ENCODE assay signal across 8 cellular contexts in the genomic region with DNA sequence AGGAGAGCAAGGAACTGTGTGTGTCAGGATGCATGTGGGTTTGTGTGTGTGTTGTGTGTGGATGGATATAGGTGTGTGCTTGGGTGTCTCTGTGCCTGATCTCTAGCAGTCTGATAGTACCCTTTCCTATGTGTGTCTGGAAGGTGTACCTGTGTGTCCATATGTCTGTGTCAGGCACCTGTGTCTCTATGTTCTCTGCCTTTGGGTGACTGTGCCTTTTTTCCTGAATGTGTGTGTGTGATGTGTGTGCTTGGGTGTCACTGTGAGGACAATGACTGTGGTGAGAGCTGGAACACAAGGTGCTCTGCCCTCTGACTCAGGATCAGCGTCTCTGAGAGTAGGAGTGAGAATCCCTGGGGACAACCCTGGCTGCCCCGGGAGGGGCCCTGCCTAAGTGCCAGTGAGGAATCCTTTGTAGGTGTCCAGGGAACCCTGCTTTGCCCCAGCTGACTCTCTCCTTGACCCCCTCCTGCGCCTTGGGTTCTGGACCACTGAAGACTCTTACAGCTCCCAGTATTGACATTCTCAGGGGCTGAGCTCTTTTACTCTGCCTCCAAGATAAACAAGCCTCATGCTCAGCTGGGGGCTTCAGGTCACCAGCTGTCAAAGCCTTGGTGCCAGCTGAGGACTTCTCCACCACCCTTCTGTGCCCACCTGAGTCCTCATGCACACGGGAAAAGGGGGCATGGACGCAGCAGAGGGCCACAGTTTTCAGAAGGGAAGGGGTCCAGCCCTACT. TPM values are rescaled to one million over a fixed set of nuclear protein-coding genes. Genes with fewer than 3 reads are reported as not detected.
A peak's percentile ranks its signal among the peaks of the same experiment; 100 is the strongest.
DNase-seq lines count a peak whose midpoint lies in the region; ATAC-seq and TF ChIP-seq lines count a peak whose summit lies in the region.

No MANE protein-coding gene starts in this region.

- H3K4me1 ChIP-seq in HUES6 (ENCODE audit: control insufficient read depth, insufficient read depth, low read length) = peaks cover 36% of the 10 kb centered on the region
- peaks cover 53% of the 10 kb centered on the region for H3K4me1 ChIP-seq in mammary epithelial cell (ENCODE audit: insufficient read depth, low read length)

- H3K9me3 Mint-ChIP-seq in CD4-positive, alpha-beta T cell = no peaks in the 10 kb centered on the region
- no peaks in the 10 kb centered on the region for H3K9me3 Mint-ChIP-seq in nephron progenitor cell

- no peaks in the 10 kb centered on the region for H4K20me1 ChIP-seq in mammary epithelial cell (ENCODE audit: insufficient read depth, low read length)

- peaks cover 55% of the 10 kb centered on the region for H3K4me1 Mint-ChIP-seq in CD4-positive, alpha-beta T cell (ENCODE audit: low read depth)
- peaks cover 58% of the 10 kb centered on the region for H3K4me1 Mint-ChIP-seq in nephron progenitor cell

- peak overlapping the region; percentile 93 for H3K4me2 ChIP-seq in mammary epithelial cell (ENCODE audit: insufficient read depth, low read depth, low read length)

- peak overlapping the region; percentile 79 for H2AFZ ChIP-seq in mammary epithelial cell (ENCODE audit: low read depth, low read length)

- H3K4me3 ChIP-seq in HUES6 (ENCODE audit: low read depth, low read length) = peak overlapping the region; percentile 60
- H3K4me3 ChIP-seq in mammary epithelial cell (replicated peaks in 1 of 3; ENCODE audit: insufficient read depth in 1 of 3, low read depth in 2 of 3, low read length in 3 of 3) = no peak overlapping the region

- peaks cover 31% of the 10 kb centered on the region for H3K27me3 ChIP-seq in CD4-positive, alpha-beta T cell (ENCODE audit: control insufficient read depth, insufficient read depth, low read length)
- H3K27me3 ChIP-seq in HUES6 (ENCODE audit: control insufficient read depth, insufficient read depth, low read length) = peaks cover 73% of the 10 kb centered on the region
- peaks cover 28% of the 10 kb centered on the region for H3K27me3 ChIP-seq in mammary epithelial cell (ENCODE audit: insufficient read depth, low read length)

- 49% methylated on average over 5 of the region's 5 CpGs for WGBS in mammary epithelial cell (ENCODE audit: low coverage, missing lambda C conversion rate)

- no peaks in the 10 kb centered on the region for H3K9me3 ChIP-seq in CD4-positive, alpha-beta T cell (ENCODE audit: control insufficient read depth, low read length)
- H3K9me3 ChIP-seq in HUES6 (ENCODE audit: control insufficient read depth, insufficient read depth, low read depth, low read length) (no peaks in the 10 kb centered on the region), mammary epithelial cell (replicated peaks; ENCODE audit: insufficient read depth, low read length) (no peaks in the 10 kb centered on the region)

- H3K79me2 ChIP-seq in mammary epithelial cell (ENCODE audit: insufficient read depth, low read length) = no peaks in the 10 kb centered on the region

- dilution Hi-C loops in mammary epithelial cell (cut with HindIII; ENCODE audit: low sequenced_read_pairs) = no loop called here

- BruUV-seq in mammary epithelial cell (replicated peaks; lab: Mats Ljungman, UMichigan) = no TSS peak

- no peak for TF ChIP-seq CTCF in CD4-positive, alpha-beta T cell (IDR thresholded peaks at IDR 0.05)
- TF ChIP-seq CTCF in mammary epithelial cell (conservative IDR thresholded peaks at IDR 0.05 in 1 of 2, IDR thresholded peaks at IDR 0.05 in 1 of 2; ENCODE audit: extremely low read depth in 1 of 2, insufficient read depth in 1 of 2, low read depth in 1 of 2, low read length in 2 of 2) = no peak
- TF ChIP-seq CTCF in nephron progenitor cell (IDR thresholded peaks at IDR 0.05) = no peak

- H3K27ac Mint-ChIP-seq in CD4-positive, alpha-beta T cell = peak overlapping the region; percentile 5
- no peak overlapping the region for H3K27ac Mint-ChIP-seq in nephron progenitor cell

- no peak for DNase-seq in CD4-positive, alpha-beta T cell
- DNase-seq in mammary epithelial cell (peak; percentile 47), nephron progenitor cell (no peak), AG08396 (ENCODE audit: low spot score) (no peak)

- no peaks in the 10 kb centered on the region for H3K36me3 ChIP-seq in HUES6 (ENCODE audit: control insufficient read depth, insufficient read depth, low read length)
- no peaks in the 10 kb centered on the region for H3K36me3 ChIP-seq in mammary epithelial cell (ENCODE audit: insufficient read depth, low read length)

- no peak overlapping the region for H3K27ac ChIP-seq in CD4-positive, alpha-beta T cell (ENCODE audit: low read depth, low read length)
- no peak overlapping the region for H3K27ac ChIP-seq in HUES6 (ENCODE audit: low read depth, low read length)
- H3K27ac ChIP-seq in mammary epithelial cell (ENCODE audit: insufficient read depth, low read depth, low read length) = no peak overlapping the region

- ATAC-seq in CD4-positive, alpha-beta T cell (ENCODE audit: poor library complexity) = no peak
- ATAC-seq in GM21717 (IDR thresholded peaks at IDR 0.05; ENCODE audit: unreplicated experiment) = no peak
- no peak for ATAC-seq in GM21723 (IDR thresholded peaks at IDR 0.05; ENCODE audit: unreplicated experiment)
- no peak for ATAC-seq in GM18502 (IDR thresholded peaks at IDR 0.05; ENCODE audit: poor library complexity, unreplicated experiment)

- CTCF ChIA-PET in CD4-positive, alpha-beta T cell (lab: Charles Lee) = interaction anchor here (0.8 to 1.0 kb wide), 3 partner anchors 7 to 16 kb away, joined by 3 read pairs; no protein-coding TSS in a partner anchor
- CTCF ChIA-PET in mammary epithelial cell (lab: Charles Lee; ENCODE audit: low non-redundant PET) = no interaction called here

- H3K9ac ChIP-seq in HUES6 (ENCODE audit: low read length) (no peak overlapping the region), mammary epithelial cell (ENCODE audit: insufficient read depth, low read length) (no peak overlapping the region)

- H3K36me3 Mint-ChIP-seq in CD4-positive, alpha-beta T cell (ENCODE audit: low read depth) = no peaks in the 10 kb centered on the region
- H3K36me3 Mint-ChIP-seq in nephron progenitor cell (ENCODE audit: low read depth) = no peaks in the 10 kb centered on the region

- POLR2A ChIA-PET in CD4-positive, alpha-beta T cell (lab: Charles Lee) = interaction anchor here (0.9 to 2.6 kb wide), 3 partner anchors 16 to 95 kb away, joined by 4 to 6 read pairs (median 4); a partner anchor contains a TSS

- intact Hi-C loops in CD4-positive, alpha-beta T cell (cut with DNase I, micrococcal nuclease) = loop anchor here in 1 of 2 experiments (1.0 kb wide), 1 partner anchor 11 kb away; no protein-coding TSS in a partner anchor
- intact Hi-C loops in mammary epithelial cell (cut with micrococcal nuclease) = no loop called here

- peaks cover 25% of the 10 kb centered on the region for H3K27me3 Mint-ChIP-seq in CD4-positive, alpha-beta T cell
- H3K27me3 Mint-ChIP-seq in nephron progenitor cell (ENCODE audit: low read depth, poor library complexity) = peaks cover 20% of the 10 kb centered on the region

- in situ Hi-C loops in mammary epithelial cell (cut with MboI; ENCODE audit: low sequenced_read_pairs in 2 of 2) = no loop called here

- peak overlapping the region; percentile 58 for H3K4me3 Mint-ChIP-seq in CD4-positive, alpha-beta T cell
- peak overlapping the region; percentile 95 for H3K4me3 Mint-ChIP-seq in nephron progenitor cell

RNA-seq across cellular contexts. Expression of a gene that starts 0.7 kb away (rescaled TPM):
- total RNA-seq in CD4-positive, alpha-beta T cell = under 1 TPM; 0.22 to 0.47 TPM
- total RNA-seq in mammary epithelial cell = 1 to 10 TPM; 2.2 to 4.0 TPM
- polyA plus RNA-seq in mammary epithelial cell = 3.7 TPM
- polyA minus RNA-seq in mammary epithelial cell = 4.2 TPM

RNA-seq across cellular contexts. Expression of a gene that starts 14.4 kb away (rescaled TPM):
- 1 to 10 TPM; 2.4 to 3.3 TPM for total RNA-seq in CD4-positive, alpha-beta T cell
- total RNA-seq in mammary epithelial cell = 1 to 10 TPM; 5.0 to 5.8 TPM
- 8.4 TPM for polyA plus RNA-seq in mammary epithelial cell
- polyA minus RNA-seq in mammary epithelial cell = 6.8 TPM

RNA-seq across cellular contexts. Expression of a gene that starts 26.8 kb away (rescaled TPM):
- total RNA-seq in CD4-positive, alpha-beta T cell = 10 to 100 TPM; 17.2 to 20.1 TPM
- 100 to 1,000 TPM; 111 to 127 TPM for total RNA-seq in mammary epithelial cell
- polyA plus RNA-seq in mammary epithelial cell = 129 TPM
- 284 TPM for polyA minus RNA-seq in mammary epithelial cell

RNA-seq across cellular contexts. Expression of a gene that starts 44.3 kb away (rescaled TPM):
- under 1 TPM; 0.33 to 0.39 TPM for total RNA-seq in CD4-positive, alpha-beta T cell
- not detected for total RNA-seq in mammary epithelial cell
- not detected for polyA plus RNA-seq in mammary epithelial cell
- not detected for polyA minus RNA-seq in mammary epithelial cell

RNA-seq across cellular contexts. Expression of a gene that starts 44.3 kb away (rescaled TPM):
- total RNA-seq in CD4-positive, alpha-beta T cell = 1 to 10 TPM; 1.4 to 2.2 TPM
- under 1 TPM; 0.33 to 0.66 TPM for total RNA-seq in mammary epithelial cell
- polyA plus RNA-seq in mammary epithelial cell = 0.15 TPM
- not detected for polyA minus RNA-seq in mammary epithelial cell

Comparison
In these comparisons a context has a peak if more than half of its experiments do, and no peak if none do; other contexts are left out.
1. RNA of a gene that starts 26.8 kb away (total RNA-seq): 111 to 127 TPM in mammary epithelial cell; 17.2 to 20.1 TPM in CD4-positive, alpha-beta T cell; every median in the first group is over 4 times any median in the second.